10 cellular contexts compared by ENCODE assay signal in the genomic region with DNA sequence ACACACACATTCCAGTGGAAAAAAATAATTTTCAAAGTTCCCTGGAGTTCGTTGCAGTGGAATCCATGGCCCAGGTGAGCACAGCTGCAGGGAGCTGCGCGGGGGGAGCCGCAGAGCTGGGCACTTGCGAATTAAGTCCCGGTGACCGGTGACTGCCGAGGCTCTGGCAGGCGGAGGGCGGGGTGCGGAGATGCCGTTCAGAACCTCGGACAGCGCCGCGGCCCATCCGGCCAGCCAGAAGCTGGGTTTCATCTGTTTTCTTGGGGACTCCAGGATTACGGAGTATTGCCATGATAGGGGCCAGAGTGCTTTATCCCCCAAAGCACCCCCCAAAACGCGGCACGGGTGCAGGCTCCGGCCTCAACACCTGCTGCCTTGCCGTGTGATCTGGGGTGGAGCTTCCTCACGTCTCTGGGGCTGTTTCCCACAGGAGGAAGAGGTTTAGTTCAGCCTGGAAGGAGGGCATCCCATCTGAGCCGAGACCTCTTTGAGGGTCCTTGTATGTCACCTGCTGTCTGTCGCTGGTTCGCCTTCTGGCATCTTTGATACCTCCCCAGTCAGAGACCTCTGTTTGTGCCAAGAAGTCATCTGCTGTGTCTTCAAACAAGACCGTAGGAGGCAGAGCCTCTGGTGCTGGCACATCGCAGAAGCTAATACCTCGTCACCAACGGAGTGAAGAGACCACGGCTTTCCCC.
A peak's percentile ranks its signal among the peaks of the same experiment; 100 is the strongest.
DNase-seq lines count a peak whose midpoint lies in the region; ATAC-seq lines count a peak whose summit lies in the region.
"Had no signal": no experiment of that assay in that cellular context is flagged by ENCODE, and none has a peak within 500 bp of the region (broad histone marks: within the 10 kb centered on the region; RNA-seq: fewer than 3 reads in every experiment).

No MANE protein-coding gene starts in this region.

- DNase-seq in Daoy (ENCODE audit: low read depth): peak; percentile 48
- peak; percentile 76 for DNase-seq in HuH-7.5 (ENCODE audit: low spot score)
- DNase-seq in cerebellar cortex (ENCODE audit: low spot score): peak; percentile 45
- peak; percentile 33 to 35 for DNase-seq in lung microvascular endothelial cell (ENCODE audit: low read depth in 2 of 2)
- no peak for DNase-seq in central memory CD4-positive, alpha-beta T cell
- DNase-seq in NCI-H748 (lab: John Stamatoyannopoulos, UW; ENCODE audit: unreplicated experiment): no peak
- DNase-seq: GF-D8; stimulated activated CD4-positive, alpha-beta T cell treated with anti-CD3 and anti-CD28 coated beads, Interleukin-15, amount 100 ng/mL, for 24 hours had no signal

- ATAC-seq in GM21723 (IDR thresholded peaks at IDR 0.05; ENCODE audit: unreplicated experiment) (no peak), HG03095 (IDR thresholded peaks at IDR 0.05; ENCODE audit: unreplicated experiment) (no peak)

Comparison
In these comparisons a context has a peak if more than half of its experiments do, and no peak if none do; other contexts are left out.
1. DNase-seq: peak in Daoy (single experiment), HuH-7.5 (single experiment), cerebellar cortex (single experiment) and lung microvascular endothelial cell (2 of 2); none in central memory CD4-positive, alpha-beta T cell (single experiment) and NCI-H748 (single experiment).